13 cellular contexts compared by ENCODE assay signal in genomic region chr7:105672820-105673219, GRCh38.
DNase-seq lines count a peak whose midpoint lies in the region; ATAC-seq and TF ChIP-seq lines count a peak whose summit lies in the region.
"Had no signal": no experiment of that assay in that cellular context is flagged by ENCODE, and none has a peak within 500 bp of the region (broad histone marks: within the 10 kb centered on the region; RNA-seq: fewer than 3 reads in every experiment).

No MANE protein-coding gene starts in this region.

- H3K9me3 ChIP-seq in neural progenitor cell (ENCODE audit: low read depth), result no peaks in the 10 kb centered on the region
- H3K9me3 ChIP-seq: MG63 had no signal

- no peaks in the 10 kb centered on the region for H3K27me3 ChIP-seq in neural progenitor cell
- H3K27me3 ChIP-seq: MG63 had no signal

- no peak overlapping the region for H3K4me3 Mint-ChIP-seq in effector memory CD8-positive, alpha-beta T cell
- H3K4me3 Mint-ChIP-seq in neural progenitor cell, result no peak overlapping the region
- no peak overlapping the region for H3K4me3 Mint-ChIP-seq in immature natural killer cell
- H3K4me3 Mint-ChIP-seq: T-helper 1 cell treated with Interleukin-12 subunit alpha and Interleukin-12 subunit beta and Interleukin-4 antibody, amounts not matched to agents 30 μg/mL and 1 μg/mL, for 36 hours had no signal

- H3K36me3 ChIP-seq in neural progenitor cell, result no peaks in the 10 kb centered on the region
- H3K36me3 ChIP-seq: MG63 had no signal

- TF ChIP-seq CTCF in C4-2B (conservative IDR thresholded peaks at IDR 0.05) (no peak), neural progenitor cell (IDR thresholded peaks at IDR 0.05) (no peak)

- no peaks in the 10 kb centered on the region for H3K27me3 Mint-ChIP-seq in effector memory CD8-positive, alpha-beta T cell
- peaks cover 2% of the 10 kb centered on the region for H3K27me3 Mint-ChIP-seq in neural progenitor cell (ENCODE audit: insufficient read depth, low read depth)
- peaks cover 0 to 5% (median 4%) of the 10 kb centered on the region in 3 donors for H3K27me3 Mint-ChIP-seq in immature natural killer cell (ENCODE audit: low read depth in 3 of 3)

- no peak overlapping the region for H3K4me2 ChIP-seq in neural progenitor cell

- no peaks in the 10 kb centered on the region for H3K4me1 ChIP-seq in neural progenitor cell

- no peak overlapping the region for H2AFZ ChIP-seq in neural progenitor cell (replicated peaks)

- H3K36me3 Mint-ChIP-seq in effector memory CD8-positive, alpha-beta T cell (ENCODE audit: insufficient read depth), result peaks cover 20% of the 10 kb centered on the region
- no peaks in the 10 kb centered on the region for H3K36me3 Mint-ChIP-seq in neural progenitor cell
- peaks cover 0 to 3% (median 0%) of the 10 kb centered on the region in 3 donors for H3K36me3 Mint-ChIP-seq in immature natural killer cell

- peak overlapping the region; percentile 74 to 99 for H3K27ac Mint-ChIP-seq in effector memory CD8-positive, alpha-beta T cell
- H3K27ac Mint-ChIP-seq in neural progenitor cell (no peak overlapping the region), immature natural killer cell (no peak overlapping the region)
- H3K27ac Mint-ChIP-seq: T-helper 1 cell treated with Interleukin-12 subunit alpha and Interleukin-12 subunit beta and Interleukin-4 antibody, amounts not matched to agents 30 μg/mL and 1 μg/mL, for 36 hours had no signal

- H3K9me3 Mint-ChIP-seq in effector memory CD8-positive, alpha-beta T cell, result no peaks in the 10 kb centered on the region
- H3K9me3 Mint-ChIP-seq in neural progenitor cell, result no peaks in the 10 kb centered on the region
- H3K9me3 Mint-ChIP-seq in immature natural killer cell, result no peaks in the 10 kb centered on the region
- H3K9me3 Mint-ChIP-seq: T-helper 1 cell treated with Interleukin-12 subunit alpha and Interleukin-12 subunit beta and Interleukin-4 antibody, amounts not matched to agents 30 μg/mL and 1 μg/mL, for 36 hours had no signal

- no peak overlapping the region for H3K9ac ChIP-seq in neural progenitor cell

- H3F3A ChIP-seq in neural progenitor cell (ENCODE audit: low read depth), result no peaks in the 10 kb centered on the region

- DNase-seq in DMS153 treated with DMSO at 0.1 percent for 48 hours (lab: John Stamatoyannopoulos, UW; ENCODE audit: unreplicated experiment) (peak; percentile 56), NCI-H2107 (lab: John Stamatoyannopoulos, UW) (peak; percentile 36), neural progenitor cell (ENCODE audit: low spot score) (no peak), immature natural killer cell (no peak)
- no peak for DNase-seq in effector memory CD8-positive, alpha-beta T cell
- DNase-seq: activated effector memory CD4-positive, alpha-beta T cell treated with Interleukin-2 at 50 U/mL for 16 hours; kidney glomerular epithelial cell; MG63; stimulated activated naive CD8-positive, alpha-beta T cell treated with anti-CD3 and anti-CD28 coated beads, Interleukin-15, Interleukin-2, amounts not matched to agents 100 U/mL and 50 U/mL, for 24 hours had no signal

- H3K79me2 ChIP-seq in neural progenitor cell (ENCODE audit: low read depth), result no peaks in the 10 kb centered on the region

- ATAC-seq in effector memory CD8-positive, alpha-beta T cell (replicated peaks), result no peak
- ATAC-seq in GM19328 (IDR thresholded peaks at IDR 0.05; ENCODE audit: unreplicated experiment) (no peak), HG03095 (IDR thresholded peaks at IDR 0.05; ENCODE audit: unreplicated experiment) (no peak)
- ATAC-seq: stimulated activated naive CD8-positive, alpha-beta T cell treated with anti-CD3 and anti-CD28 coated beads, Interleukin-15, Interleukin-2, amounts not matched to agents 100 U/mL and 50 U/mL, for 24 hours had no signal

- H3K4me1 Mint-ChIP-seq in effector memory CD8-positive, alpha-beta T cell (ENCODE audit: low read depth in 2 of 2), result peaks cover 34 to 41% of the 10 kb centered on the region in 2 donors
- peaks cover 8% of the 10 kb centered on the region for H3K4me1 Mint-ChIP-seq in neural progenitor cell
- H3K4me1 Mint-ChIP-seq in immature natural killer cell, result peaks cover 24 to 25% of the 10 kb centered on the region in 2 donors

- H4K20me1 ChIP-seq in neural progenitor cell (ENCODE audit: low read depth), result peaks cover 8% of the 10 kb centered on the region

- no peak overlapping the region for H3K4me3 ChIP-seq in neural progenitor cell
- H3K4me3 ChIP-seq: MG63 had no signal

- H3K27ac ChIP-seq in C4-2B (peak overlapping the region; percentile 58), neural progenitor cell (no peak overlapping the region)

Comparison
In these comparisons a context has a peak if more than half of its experiments do, and no peak if none do; other contexts are left out.
1. DNase-seq: peak in DMS153 treated with DMSO at 0.1 percent for 48 hours (single experiment) and NCI-H2107 (single experiment); none in effector memory CD8-positive, alpha-beta T cell (0 of 3), neural progenitor cell (single experiment) and immature natural killer cell (0 of 3).
2. H3K27ac Mint-ChIP-seq: peak in effector memory CD8-positive, alpha-beta T cell (2 of 2); none in neural progenitor cell (single experiment) and immature natural killer cell (0 of 6).